In genomic region chr1:231636157-231636556, GRCh38 we compare ENCODE assay signal across 12 cellular contexts. TPM values are rescaled to one million over a fixed set of nuclear protein-coding genes. Genes with fewer than 3 reads are reported as not detected.
A peak's percentile ranks its signal among the peaks of the same experiment; 100 is the strongest.
DNase-seq lines count a peak whose midpoint lies in the region; ATAC-seq and TF ChIP-seq lines count a peak whose summit lies in the region.
"Had no signal": no experiment of that assay in that cellular context is flagged by ENCODE, and none has a peak within 500 bp of the region (broad histone marks: within the 10 kb centered on the region; RNA-seq: fewer than 3 reads in every experiment).

No MANE protein-coding gene starts in this region.

- H2AFZ ChIP-seq in IMR-90 (replicated peaks; ENCODE audit: low read length, poor library complexity) (peak overlapping the region; percentile 39), hepatocyte (no peak overlapping the region)

- H3K23ac ChIP-seq in IMR-90 (ENCODE audit: low read depth, low read length): no peak overlapping the region

- H3K27ac ChIP-seq in IMR-90 (ENCODE audit: insufficient read depth, low read length) (no peak overlapping the region), hepatocyte (no peak overlapping the region), lower lobe of right lung (no peak overlapping the region)

- no peak overlapping the region for H3K9ac ChIP-seq in IMR-90 (ENCODE audit: low read depth, low read length)

- no peaks in the 10 kb centered on the region for H3K79me2 ChIP-seq in hepatocyte

- H3K4me2 ChIP-seq in IMR-90 (ENCODE audit: low read depth, low read length) (peak overlapping the region; percentile 4; the same call in 1 of the 2 replicates), hepatocyte (no peak overlapping the region)

- BruUV-seq in IMR-90 (replicated peaks; lab: Mats Ljungman, UMichigan): no TSS peak

- no peak overlapping the region for H4K8ac ChIP-seq in IMR-90 (ENCODE audit: low read depth in 2 of 2, low read length in 2 of 2)

- H3K9me3 ChIP-seq in IMR-90 (ENCODE audit: control insufficient read depth, insufficient read depth, low read length) (no peaks in the 10 kb centered on the region), hepatocyte (ENCODE audit: low read depth) (no peaks in the 10 kb centered on the region), lower lobe of right lung (no peaks in the 10 kb centered on the region)

- TF ChIP-seq CTCF in IMR-90 (conservative IDR thresholded peaks at IDR 0.05; ENCODE audit: low read depth, low read length) (no peak), hepatocyte (IDR thresholded peaks at IDR 0.05; ENCODE audit: poor library complexity) (no peak), lower lobe of right lung (IDR thresholded peaks at IDR 0.05) (no peak)

- dilution Hi-C loops in IMR-90 (cut with HindIII; ENCODE audit: low sequenced_read_pairs, unreplicated experiment): no loop called here

- H2BK20ac ChIP-seq in IMR-90 (ENCODE audit: low read depth, low read length): no peak overlapping the region

- no peak overlapping the region for H2BK15ac ChIP-seq in IMR-90 (ENCODE audit: low read depth, low read length)

- H4K91ac ChIP-seq in IMR-90 (ENCODE audit: insufficient read depth, low read depth, low read length): no peak overlapping the region

- no peak overlapping the region for H2AK5ac ChIP-seq in IMR-90 (ENCODE audit: low read depth, low read length)

- peaks cover 6% of the 10 kb centered on the region for H3K9me1 ChIP-seq in IMR-90 (ENCODE audit: insufficient read depth, low read length)

- CTCF ChIA-PET in IMR-90 (lab: Yijun Ruan, JAX): interaction anchor here (1.4 kb wide), 1 partner anchor 9 kb away, joined by 4 read pairs; no protein-coding TSS in a partner anchor

- no peak overlapping the region for H3K14ac ChIP-seq in IMR-90 (replicated peaks; ENCODE audit: low read depth, low read length)

- H2BK120ac ChIP-seq in IMR-90 (ENCODE audit: low read depth, low read length): no peak overlapping the region

- H4K5ac ChIP-seq in IMR-90 (ENCODE audit: low read depth, low read length): no peak overlapping the region

- POLR2A ChIA-PET in IMR-90 (lab: Charles Lee; ENCODE audit: unreplicated experiment): no interaction called here

- H3K36me3 ChIP-seq in IMR-90 (ENCODE audit: control insufficient read depth, insufficient read depth, low read length) (no peaks in the 10 kb centered on the region), hepatocyte (replicated peaks; ENCODE audit: insufficient read depth, low read depth) (no peaks in the 10 kb centered on the region), lower lobe of right lung (no peaks in the 10 kb centered on the region)

- no peaks in the 10 kb centered on the region for H3K9me2 ChIP-seq in hepatocyte (replicated peaks; ENCODE audit: insufficient read depth)

- H4K20me1 ChIP-seq in IMR-90 (ENCODE audit: insufficient read depth, low read length) (peaks cover 3% of the 10 kb centered on the region; the same call in 1 of the 2 replicates), hepatocyte (ENCODE audit: insufficient read depth, poor library complexity, severe bottlenecking) (no peaks in the 10 kb centered on the region)

- H3K79me1 ChIP-seq in IMR-90 (ENCODE audit: low read depth in 1 of 2, low read length in 2 of 2): peaks cover 5 to 30% of the 10 kb centered on the region in 2 experiments

- intact Hi-C loops in IMR-90 (cut with micrococcal nuclease): no loop called here
- intact Hi-C loops in lower lobe of right lung (cut with DNase I): no loop called here

- H3K18ac ChIP-seq in IMR-90 (ENCODE audit: low read depth, low read length): no peak overlapping the region

- TF ChIP-seq POLR2A in IMR-90 (IDR thresholded peaks at IDR 0.05; ENCODE audit: low read depth, low read length): no peak

- no peak overlapping the region for H2BK5ac ChIP-seq in IMR-90 (ENCODE audit: low read depth, low read length, poor library complexity, severe bottlenecking)

- H3K4me3 ChIP-seq in IMR-90 (ENCODE audit: insufficient read depth, low read depth, low read length): no peak overlapping the region
- H3K4me3 ChIP-seq in hepatocyte: no peak overlapping the region
- no peak overlapping the region for H3K4me3 ChIP-seq in lower lobe of right lung

- in situ Hi-C loops in IMR-90 (cut with MboI; ENCODE audit: low sequenced_read_pairs): no loop called here

- H2AK9ac ChIP-seq in IMR-90 (replicated peaks; ENCODE audit: low read depth, low read length, poor library complexity): peak overlapping the region; percentile 1

- no peak overlapping the region for H3K4ac ChIP-seq in IMR-90 (ENCODE audit: low read depth, low read length)

- peaks cover 3% of the 10 kb centered on the region; the same call in 1 of the 2 replicates for H3K4me1 ChIP-seq in IMR-90 (ENCODE audit: control insufficient read depth, insufficient read depth, low read length)
- no peaks in the 10 kb centered on the region for H3K4me1 ChIP-seq in hepatocyte (ENCODE audit: insufficient read depth)
- no peaks in the 10 kb centered on the region for H3K4me1 ChIP-seq in lower lobe of right lung

- no peaks in the 10 kb centered on the region for H3K27me3 ChIP-seq in IMR-90 (ENCODE audit: control insufficient read depth, insufficient read depth, low read length)
- no peaks in the 10 kb centered on the region for H3K27me3 ChIP-seq in hepatocyte
- no peaks in the 10 kb centered on the region for H3K27me3 ChIP-seq in lower lobe of right lung (ENCODE audit: low read depth)

- WGBS in IMR-90 (ENCODE audit: extremely low coverage in 2 of 2, insufficient read length in 1 of 2), 2 experiments: no CpG with 5 or more reads among the region's 4 CpGs
- WGBS in hepatocyte (ENCODE audit: low lambda C conversion rate, missing lambda C conversion rate): 58% methylated on average over 4 of the region's 4 CpGs

- TF ChIP-seq RAD21 in IMR-90 (IDR thresholded peaks at IDR 0.05; ENCODE audit: low read length): no peak

- peak; percentile 84 for DNase-seq in A172 (ENCODE audit: low spot score)
- peak; percentile 80 for DNase-seq in IMR-90
- peak; percentile 56 for DNase-seq in astrocyte of the hippocampus (ENCODE audit: low read depth, low spot score)
- peak; percentile 28 for DNase-seq in hepatocyte (ENCODE audit: low spot score)
- DNase-seq in stimulated activated CD4-positive, alpha-beta T cell treated with anti-CD3 and anti-CD28 coated beads, Interleukin-4, amount 100 ng/mL, for 1 hour: no peak
- DNase-seq in NCI-H2029 treated with DMSO at 0.1 percent for 48 hours (lab: John Stamatoyannopoulos, UW): no peak
- DNase-seq in lower lobe of right lung: no peak
- no peak for DNase-seq in GF-D8 (lab: John Stamatoyannopoulos, UW)
- DNase-seq: activated B cell treated with CpG ODN at 0.5 μM for 24 hours; activated gamma-delta T cell treated with Interleukin-2 at 50 U/mL for 16 hours; MM.1S; stimulated activated naive CD4-positive, alpha-beta T cell had no signal

- ATAC-seq in IMR-90 (ENCODE audit: low read depth) (peak; percentile 90), lower lobe of right lung (no peak)

- no peak overlapping the region for H3K56ac ChIP-seq in IMR-90 (ENCODE audit: extremely low read depth, insufficient read depth, low read length)

TF ChIP-seq in IMR-90, 13 proteins besides CTCF, POLR2A, EP300 and RAD21:
- TF ChIP-seq MAFK (IDR thresholded peaks at IDR 0.05; ENCODE audit: low read depth, low read length) (no peak), MAZ (IDR thresholded peaks at IDR 0.05; ENCODE audit: borderline replicate concordance, low read depth, low read length) (peak; percentile 64), MXI1 (IDR thresholded peaks at IDR 0.05; ENCODE audit: borderline replicate concordance, low read depth, low read length) (0 out of 2 replicates have a peak, but pooled peaks have one; percentile 19), NFE2L2 (IDR thresholded peaks at IDR 0.05; ENCODE audit: low read depth, low read length) (no peak), FOS (IDR thresholded peaks at IDR 0.05; ENCODE audit: low read depth, low read length) (peak; percentile 77)

RNA-seq across cellular contexts. Expression of gene DISC1, which starts 9.6 kb away (rescaled TPM):
- total RNA-seq in A172 (2014; rRNA removed; shearing (Covaris generic)): 5.0 and 5.2 TPM in 2 replicates
- total RNA-seq in IMR-90 (2012; rRNA removed) (6.1 and 7.0 TPM in 2 replicates), hepatocyte (3.8 and 4.7 TPM in 2 replicates), lower lobe of right lung (13.6 TPM)
- polyA plus RNA-seq in IMR-90 (2012; rRNA removed) (1.8 and 2.2 TPM in 2 replicates), hepatocyte (2.3 and 3.0 TPM in 2 replicates)
- 1.1 and 1.7 TPM in 2 replicates for polyA plus RNA-seq in IMR-90 (2012; cell fraction: cytosol; rRNA removed)
- polyA plus RNA-seq in IMR-90 (2012; cell fraction: nucleus; rRNA removed; ENCODE audit: low replicate concordance): 3.9 and 6.5 TPM in 2 replicates

Comparison
In these comparisons a context has a peak if more than half of its experiments do, and no peak if none do; other contexts are left out.
1. DNase-seq: peak in A172 (single experiment), IMR-90 (single experiment), astrocyte of the hippocampus (single experiment) and hepatocyte (single experiment); none in stimulated activated CD4-positive, alpha-beta T cell treated with anti-CD3 and anti-CD28 coated beads, Interleukin-4, amount 100 ng/mL, for 1 hour (single experiment), NCI-H2029 treated with DMSO at 0.1 percent for 48 hours (single experiment), lower lobe of right lung (single experiment) and GF-D8 (single experiment).